17 cellular contexts compared by ENCODE assay signal in genomic region chr16:88983771-88984687, GRCh38. TPM values are rescaled to one million over a fixed set of nuclear protein-coding genes. Genes with fewer than 3 reads are reported as not detected.
DNase-seq lines count a peak whose midpoint lies in the region; ATAC-seq and TF ChIP-seq lines count a peak whose summit lies in the region.
"Had no signal": no experiment of that assay in that cellular context is flagged by ENCODE, and none has a peak within 500 bp of the region (broad histone marks: within the 10 kb centered on the region; RNA-seq: fewer than 3 reads in every experiment).

No MANE protein-coding gene starts in this region.

- intact Hi-C loops in mucosa of descending colon (cut with DNase I, micrococcal nuclease) = no loop called here
- intact Hi-C loops in activated CD4-positive, alpha-beta memory T cell treated with anti-CD3 and anti-CD28 coated beads for 36 hours (cut with micrococcal nuclease) = no loop called here

- peaks cover 26% of the 10 kb centered on the region for H3F3A ChIP-seq in DOHH2 (ENCODE audit: control insufficient read depth, insufficient read depth)
- no peaks in the 10 kb centered on the region for H3F3A ChIP-seq in Loucy (ENCODE audit: low read depth)

- H3K27me3 ChIP-seq in DOHH2 (ENCODE audit: control insufficient read depth, low read length) (no peaks in the 10 kb centered on the region), Loucy (ENCODE audit: insufficient read depth, low read length, poor library complexity, severe bottlenecking) (no peaks in the 10 kb centered on the region)
- H3K27me3 ChIP-seq in effector memory CD4-positive, alpha-beta T cell (replicated peaks; ENCODE audit: control insufficient read depth, insufficient read depth, low read length, poor library complexity, severe bottlenecking) = peaks cover 3% of the 10 kb centered on the region

- H3K79me2 ChIP-seq in DOHH2 (ENCODE audit: control insufficient read depth, low read length) (peaks cover 4% of the 10 kb centered on the region; the same call in 1 of the 2 replicates), Loucy (ENCODE audit: insufficient read depth, low read length) (peaks cover 5% of the 10 kb centered on the region; the same call in 1 of the 2 replicates)

- POLR2A ChIA-PET in activated CD4-positive, alpha-beta memory T cell treated with anti-CD3 and anti-CD28 coated beads for 36 hours (lab: Charles Lee) = no interaction called here

- peaks cover 1% of the 10 kb centered on the region for H3K27me3 Mint-ChIP-seq in activated CD4-positive, alpha-beta memory T cell treated with anti-CD3 and anti-CD28 coated beads for 36 hours

- peak; percentile 30 for TF ChIP-seq CTCF in DOHH2 (IDR thresholded peaks at IDR 0.05; ENCODE audit: low read depth, low read length, poor library complexity, severe bottlenecking)
- no peak for TF ChIP-seq CTCF in Loucy (conservative IDR thresholded peaks at IDR 0.05; ENCODE audit: low read length)
- TF ChIP-seq CTCF in mucosa of descending colon (IDR thresholded peaks at IDR 0.05) = no peak

- H3K4me1 ChIP-seq in DOHH2 (ENCODE audit: control insufficient read depth, low read length) (peaks cover 93% of the 10 kb centered on the region), Loucy (ENCODE audit: insufficient read depth, low read length, poor library complexity, severe bottlenecking) (peaks cover 31% of the 10 kb centered on the region), mucosa of descending colon (ENCODE audit: low read depth) (no peaks in the 10 kb centered on the region)
- H3K4me1 ChIP-seq in effector memory CD4-positive, alpha-beta T cell (ENCODE audit: control insufficient read depth, insufficient read depth, low read length, poor library complexity, severe bottlenecking) = no peaks in the 10 kb centered on the region

- CTCF ChIA-PET in activated CD4-positive, alpha-beta memory T cell treated with anti-CD3 and anti-CD28 coated beads for 36 hours (lab: Charles Lee) = no interaction called here

- peak overlapping the region; percentile 27 for H3K9ac ChIP-seq in Loucy (ENCODE audit: low read depth, low read length, poor library complexity, severe bottlenecking)

- ATAC-seq in GM18861 (IDR thresholded peaks at IDR 0.05; ENCODE audit: unreplicated experiment) (peak; percentile 40), mucosa of descending colon (peak; percentile 45)
- ATAC-seq: left lung; naive thymus-derived CD4-positive, alpha-beta T cell had no signal

- H4K20me1 ChIP-seq in DOHH2 (ENCODE audit: control insufficient read depth, insufficient read depth, low read depth, low read length) (no peaks in the 10 kb centered on the region), Loucy (ENCODE audit: insufficient read depth, low read length, poor library complexity, severe bottlenecking) (no peaks in the 10 kb centered on the region)

- no peaks in the 10 kb centered on the region for H3K9me3 Mint-ChIP-seq in activated CD4-positive, alpha-beta memory T cell treated with anti-CD3 and anti-CD28 coated beads for 36 hours
- H3K9me3 Mint-ChIP-seq: activated T-helper 1 cell treated with anti-CD3 and anti-CD28 coated beads, Interleukin-12 subunit alpha, Interleukin-12 subunit beta, Interleukin-2, Interleukin-4 antibody, amounts not matched to agents 30 ng/mL and 10 ng/mL and 1 ng/mL, durations not matched to agents 14 hours and 24 hours and 36 hours had no signal

- H3K4me3 Mint-ChIP-seq in activated CD4-positive, alpha-beta memory T cell treated with anti-CD3 and anti-CD28 coated beads for 36 hours = no peak overlapping the region
- H3K4me3 Mint-ChIP-seq: activated T-helper 1 cell treated with anti-CD3 and anti-CD28 coated beads, Interleukin-12 subunit alpha, Interleukin-12 subunit beta, Interleukin-2, Interleukin-4 antibody, amounts not matched to agents 30 ng/mL and 10 ng/mL and 1 ng/mL, durations not matched to agents 14 hours and 24 hours and 36 hours; naive thymus-derived CD4-positive, alpha-beta T cell had no signal

- H3K4me1 Mint-ChIP-seq in activated CD4-positive, alpha-beta memory T cell treated with anti-CD3 and anti-CD28 coated beads for 36 hours (ENCODE audit: low read depth) = no peaks in the 10 kb centered on the region

- DNase-seq in mucosa of descending colon (no peak), NCI-H1694 (lab: John Stamatoyannopoulos, UW) (no peak), kidney glomerular epithelial cell (lab: John Stamatoyannopoulos, UW) (no peak)
- no peak for DNase-seq in effector memory CD4-positive, alpha-beta T cell
- DNase-seq in activated CD4-positive, alpha-beta memory T cell treated with anti-CD3 and anti-CD28 coated beads for 36 hours = no peak
- DNase-seq: activated CD4-positive, alpha-beta T cell treated with anti-CD3 and anti-CD28 coated beads, Interleukin-2, amount 50 U/mL, for 1 hour; effector CD8-positive, alpha-beta T cell; naive thymus-derived CD4-positive, alpha-beta T cell; NK-92 treated with Interleukin-12 subunit alpha and Interleukin-12 subunit beta, amount 100 ng/mL, for 24 hours; SHP77 treated with DMSO at 0.1 percent for 48 hours; T1000 had no signal

- H3K9me2 ChIP-seq in DOHH2 (replicated peaks; ENCODE audit: control insufficient read depth, low read length) = no peaks in the 10 kb centered on the region
- H3K9me2 ChIP-seq in Loucy (replicated peaks; ENCODE audit: low read depth, low read length) = no peaks in the 10 kb centered on the region

- H2AFZ ChIP-seq in Loucy (ENCODE audit: low read length) = no peak overlapping the region

- peak overlapping the region; percentile 68 for H3K4me3 ChIP-seq in DOHH2 (ENCODE audit: low read length)
- H3K4me3 ChIP-seq in Loucy (ENCODE audit: low read length, poor library complexity, severe bottlenecking) = no peak overlapping the region
- no peak overlapping the region for H3K4me3 ChIP-seq in mucosa of descending colon
- H3K4me3 ChIP-seq in effector memory CD4-positive, alpha-beta T cell (ENCODE audit: insufficient read depth, low read depth, low read length, poor library complexity, severe bottlenecking) = no peak overlapping the region
- H3K4me3 ChIP-seq: left lung, smooth muscle cell had no signal

- H3K4me2 ChIP-seq in DOHH2 (ENCODE audit: low read length) (peak overlapping the region; percentile 84), Loucy (ENCODE audit: low read depth, low read length, poor library complexity, severe bottlenecking) (no peak overlapping the region)
- H3K4me2 ChIP-seq: smooth muscle cell had no signal

- peak overlapping the region; percentile 92 for H3K27ac ChIP-seq in DOHH2 (ENCODE audit: low read depth, low read length)
- no peak overlapping the region for H3K27ac ChIP-seq in effector memory CD4-positive, alpha-beta T cell (ENCODE audit: insufficient read depth, low read length, poor library complexity, severe bottlenecking)
- H3K27ac ChIP-seq: left lung had no signal

- no peak overlapping the region for H3K27ac Mint-ChIP-seq in activated CD4-positive, alpha-beta memory T cell treated with anti-CD3 and anti-CD28 coated beads for 36 hours
- H3K27ac Mint-ChIP-seq: activated T-helper 1 cell treated with anti-CD3 and anti-CD28 coated beads, Interleukin-12 subunit alpha, Interleukin-12 subunit beta, Interleukin-2, Interleukin-4 antibody, amounts not matched to agents 30 ng/mL and 10 ng/mL and 1 ng/mL, durations not matched to agents 14 hours and 24 hours and 36 hours; naive thymus-derived CD4-positive, alpha-beta T cell had no signal

- H3K9me3 ChIP-seq in DOHH2 (ENCODE audit: control insufficient read depth, insufficient read depth, low read length) (no peaks in the 10 kb centered on the region), Loucy (ENCODE audit: insufficient read depth, low read depth, low read length) (no peaks in the 10 kb centered on the region), mucosa of descending colon (no peaks in the 10 kb centered on the region)
- H3K9me3 ChIP-seq in effector memory CD4-positive, alpha-beta T cell (ENCODE audit: control insufficient read depth, low read length) = no peaks in the 10 kb centered on the region
- H3K9me3 ChIP-seq: left lung had no signal

- H3K36me3 Mint-ChIP-seq in activated CD4-positive, alpha-beta memory T cell treated with anti-CD3 and anti-CD28 coated beads for 36 hours = no peaks in the 10 kb centered on the region
- H3K36me3 Mint-ChIP-seq: naive thymus-derived CD4-positive, alpha-beta T cell had no signal

- no peaks in the 10 kb centered on the region for H3K36me3 ChIP-seq in DOHH2 (ENCODE audit: control insufficient read depth, low read length)
- no peaks in the 10 kb centered on the region for H3K36me3 ChIP-seq in Loucy (ENCODE audit: insufficient read depth, low read length)
- no peaks in the 10 kb centered on the region for H3K36me3 ChIP-seq in mucosa of descending colon (ENCODE audit: low read depth)
- no peaks in the 10 kb centered on the region for H3K36me3 ChIP-seq in effector memory CD4-positive, alpha-beta T cell (ENCODE audit: control insufficient read depth, insufficient read depth, low read length)
- H3K36me3 ChIP-seq: left lung had no signal

RNA-seq across cellular contexts. Expression of gene CBFA2T3, which starts 7.0 kb away (rescaled TPM):
- total RNA-seq in mucosa of descending colon = 10 to 100 TPM in 1 of 3 donors, 1 to 10 TPM in 2; 6.9 to 12.8 (median 8.4) TPM
- total RNA-seq in activated CD4-positive, alpha-beta memory T cell treated with anti-CD3 and anti-CD28 coated beads for 36 hours = under 1 TPM in 1 of 2 experiments, not detected in 1; 0.12 TPM
- total RNA-seq: activated T-helper 1 cell treated with anti-CD3 and anti-CD28 coated beads, Interleukin-12 subunit alpha, Interleukin-12 subunit beta, Interleukin-2, Interleukin-4 antibody, amounts not matched to agents 30 ng/mL and 10 ng/mL and 1 ng/mL, durations not matched to agents 14 hours and 24 hours and 36 hours; smooth muscle cell had no signal

Comparison
In these comparisons a context has a peak if more than half of its experiments do, and no peak if none do; other contexts are left out.
1. RNA of gene CBFA2T3, which starts 7.0 kb away (total RNA-seq): 6.9 to 12.8 TPM in mucosa of descending colon; 0.12 TPM in activated CD4-positive, alpha-beta memory T cell treated with anti-CD3 and anti-CD28 coated beads for 36 hours; every median in the first group is over 4 times any median in the second.